In genomic region chr17:21001111-21001812, GRCh38 we compare ENCODE assay signal across 1 cellular context.
TF ChIP-seq lines count a peak whose summit lies in the region.

No MANE protein-coding gene starts in this region.

TF ChIP-seq in GM12878, 131 proteins besides CTCF, POLR2A, EP300 and RAD21 (continued from another document):
- no peak for TF ChIP-seq SMC3 (IDR thresholded peaks at IDR 0.05; ENCODE audit: borderline replicate concordance, low read length)
- TF ChIP-seq SMAD5 (IDR thresholded peaks at IDR 0.05; ENCODE audit: low read depth) = no peak
- no peak for TF ChIP-seq ATF7 (IDR thresholded peaks at IDR 0.05; ENCODE audit: low read depth)
- no peak for TF ChIP-seq CHD1 (IDR thresholded peaks at IDR 0.05; ENCODE audit: low read depth, low read length)
- TF ChIP-seq ZNF217 (IDR thresholded peaks at IDR 0.05) = no peak
- no peak for TF ChIP-seq MEF2B (IDR thresholded peaks at IDR 0.05; ENCODE audit: partially characterized antibody, poor library complexity, severe bottlenecking)
- TF ChIP-seq POLR2AphosphoS5 (IDR thresholded peaks at IDR 0.05; ENCODE audit: low read length) = no peak
- no peak for TF ChIP-seq ZZZ3 (IDR thresholded peaks at IDR 0.05; ENCODE audit: control insufficient read depth, insufficient read length, low read depth)
